36 cellular contexts compared by ENCODE assay signal in genomic region chr6:29576056-29576455, GRCh38. TPM values are rescaled to one million over a fixed set of nuclear protein-coding genes. Genes with fewer than 3 reads are reported as not detected.
"Had no signal": no experiment of that assay in that cellular context is flagged by ENCODE, and none has a peak within 500 bp of the region (broad histone marks: within the 10 kb centered on the region; RNA-seq: fewer than 3 reads in every experiment).

No MANE protein-coding gene starts in this region.

- DNase-seq: Kasumi-1, KG1, MG63, NCI-H1048, NCI-H1092 treated with DMSO at 0.1 percent for 48 hours, NCI-H1105 treated with DMSO at 0.1 percent for 48 hours, NCI-H1417, NCI-H1436, NCI-H146, NCI-H1694, NCI-H187, NCI-H1930, NCI-H2029 treated with DMSO at 0.1 percent for 48 hours, NCI-H2081 treated with DMSO at 0.1 percent for 48 hours, NCI-H2107, NCI-H2171, NCI-H226, NCI-H446 treated with DMSO at 0.1 percent for 48 hours, NCI-H510A, NCI-H524, NCI-H526, NCI-H69, NCI-H748 treated with DMSO at 0.1 percent for 48 hours, NCI-H82, PC-9, SHP77, SIG-M5, SJCRH30 had no signal

- H3K9me3 ChIP-seq: MG63, SJCRH30 had no signal

- H3K27ac ChIP-seq: PC-9, RWPE1, SJCRH30, SK-N-MC had no signal

- FAIRE-seq: RCC 7860 had no signal

- H3K36me3 ChIP-seq: MG63, SJCRH30 had no signal

- H3K27me3 ChIP-seq: MG63, SJCRH30 had no signal

- H3K4me2 ChIP-seq: PC-9 had no signal

- H3K4me3 ChIP-seq: MG63, PC-9, SJCRH30, SK-N-MC had no signal

- H3K4me1 ChIP-seq: SJCRH30 had no signal

- H2AFZ ChIP-seq: PC-9 had no signal

RNA-seq across cellular contexts. Expression of gene OR2H2, which starts 8.9 kb away (rescaled TPM):
- total RNA-seq: M059J, OCI-LY7, PC-9, Right ventricle myocardium inferior, RPMI7951, SJCRH30, SK-MEL-5 had no signal

RNA-seq across cellular contexts. Expression of gene UBD, which starts 16.5 kb away (rescaled TPM):
- total RNA-seq: OCI-LY7, PC-9, Right ventricle myocardium inferior, RPMI7951, SJCRH30, SK-MEL-5 had no signal
